8 cellular contexts compared by ENCODE assay signal in genomic region chr1:2642560-2643413, GRCh38. TPM values are rescaled to one million over a fixed set of nuclear protein-coding genes. Genes with fewer than 3 reads are reported as not detected.
DNase-seq lines count a peak whose midpoint lies in the region; ATAC-seq and TF ChIP-seq lines count a peak whose summit lies in the region.

No MANE protein-coding gene starts in this region.

- TF ChIP-seq EP300 in upper lobe of left lung (IDR thresholded peaks at IDR 0.05): no peak

- WGBS in adrenal gland, 4 donors: 0 to 3% (median 1%) methylated on average over 6 to 84 of the region's 84 CpGs
- WGBS in upper lobe of left lung, 2 donors: 0 to 1% methylated on average over 9 to 47 of the region's 84 CpGs

- no peaks in the 10 kb centered on the region for H3K27me3 ChIP-seq in adrenal gland
- no peaks in the 10 kb centered on the region for H3K27me3 ChIP-seq in upper lobe of left lung

- no peaks in the 10 kb centered on the region for H3K36me3 ChIP-seq in adrenal gland (replicated peaks in 1 of 2)
- H3K36me3 ChIP-seq in upper lobe of left lung: no peaks in the 10 kb centered on the region

- intact Hi-C loops in adrenal gland (cut with DNase I): loop anchor here in 1 of 2 donors (5.0 to 10.0 kb wide), 2 partner anchors 60 to 228 kb away; partner anchors contain the start of gene PEX10
- intact Hi-C loops in left cardiac atrium (cut with DNase I): loop anchor here in 1 of 2 donors (10.0 kb wide), 1 partner anchor 228 kb away; the partner anchor contains the start of gene PEX10
- intact Hi-C loops in posterior vena cava (cut with DNase I): loop anchor here in 1 of 2 donors (10.0 kb wide), 1 partner anchor 828 kb away; no protein-coding TSS in a partner anchor

- H3K4me1 ChIP-seq in adrenal gland (replicated peaks in 1 of 2) (peaks cover 14 to 15% of the 10 kb centered on the region in 2 donors), upper lobe of left lung (peaks cover 15 to 24% (median 16%) of the 10 kb centered on the region in 4 donors)

- H3K27ac ChIP-seq in adrenal gland (peak overlapping the region in 4 of 5 donors; percentile 36 to 78 (median 72)), upper lobe of left lung (peak overlapping the region; percentile 88 to 93 (median 92))

- peak; percentile 6 for TF ChIP-seq CTCF in GM12873 (IDR thresholded peaks at IDR 0.05; ENCODE audit: insufficient read depth, low read depth, low read length, missing control alignments)
- TF ChIP-seq CTCF in adrenal gland (IDR thresholded peaks at IDR 0.05): peak in 3 of 6 experiments; percentile 12 to 22 (median 13)
- peak in 4 of 6 experiments; percentile 12 to 42 (median 32) for TF ChIP-seq CTCF in upper lobe of left lung (IDR thresholded peaks at IDR 0.05)

- TF ChIP-seq POLR2A in adrenal gland (IDR thresholded peaks at IDR 0.05) (peak in 1 of 2 donors; percentile 70), upper lobe of left lung (IDR thresholded peaks at IDR 0.05) (peak in 3 of 4 donors; percentile 41 to 93 (median 88))

- H3K4me3 ChIP-seq in adrenal gland (peak overlapping the region; percentile 53 to 77 (median 64)), upper lobe of left lung (peak overlapping the region; percentile 74 to 95 (median 84))

- peak; percentile 88 for DNase-seq in NCI-H1436 (lab: John Stamatoyannopoulos, UW)
- DNase-seq in SW480 (ENCODE audit: low spot score): peak; percentile 89
- DNase-seq in adrenal gland: peak; percentile 91 to 97 (median 93)
- DNase-seq in left cardiac atrium: peak; percentile 94
- DNase-seq in posterior vena cava (ENCODE audit: low spot score): peak; percentile 97
- DNase-seq in upper lobe of left lung: peak; percentile 93 to 97

- peak; percentile 84 for ATAC-seq in HG02798 (IDR thresholded peaks at IDR 0.05; ENCODE audit: poor library complexity, unreplicated experiment)
- ATAC-seq in left cardiac atrium: peak; percentile 94
- ATAC-seq in upper lobe of left lung (ENCODE audit: low FRiP score in 2 of 2): peak; percentile 68 to 95

- H3K9me3 ChIP-seq in adrenal gland (replicated peaks in 1 of 3) (peaks cover 0 to 13% (median 0%) of the 10 kb centered on the region in 3 donors), upper lobe of left lung (peaks cover 0 to 18% (median 11%) of the 10 kb centered on the region in 4 donors)

RNA-seq across cellular contexts. Expression of gene MMEL1, which starts 10.0 kb away (rescaled TPM):
- total RNA-seq in adrenal gland (1 to 10 TPM in 7 of 8 donors, under 1 TPM in 1; 0.30 to 4.2 (median 1.6) TPM), left cardiac atrium (under 1 TPM; 0.47 to 0.68 TPM), posterior vena cava (1 to 10 TPM in 1 of 2 donors, under 1 TPM in 1; 0.57 to 1.8 TPM), upper lobe of left lung (1 to 10 TPM in 4 of 6 donors, not detected in 2; 2.9 to 5.5 (median 5.1) TPM)
- 1 to 10 TPM; 2.9 to 8.2 (median 7.4) TPM for polyA plus RNA-seq in adrenal gland

RNA-seq across cellular contexts. Expression of gene PRXL2B, which starts 56.2 kb away (rescaled TPM):
- 10 to 100 TPM; 19.9 to 64.0 (median 33.6) TPM for total RNA-seq in adrenal gland
- polyA plus RNA-seq in adrenal gland: 10 to 100 TPM; 19.8 to 39.7 (median 25.8) TPM
- 10 to 100 TPM; 10.8 to 14.1 TPM for total RNA-seq in left cardiac atrium
- 10 to 100 TPM; 11.4 to 12.2 TPM for total RNA-seq in posterior vena cava
- total RNA-seq in upper lobe of left lung: 10 to 100 TPM; 10.5 to 34.2 (median 22.0) TPM

Comparison
In these comparisons a context has a peak if more than half of its experiments do, and no peak if none do; other contexts are left out.
1. Peak in every context shown above with its lines: DNase-seq, ATAC-seq, H3K4me3 ChIP-seq and H3K27ac ChIP-seq.